ENCODE assay signal across 15 cellular contexts in the genomic region with DNA sequence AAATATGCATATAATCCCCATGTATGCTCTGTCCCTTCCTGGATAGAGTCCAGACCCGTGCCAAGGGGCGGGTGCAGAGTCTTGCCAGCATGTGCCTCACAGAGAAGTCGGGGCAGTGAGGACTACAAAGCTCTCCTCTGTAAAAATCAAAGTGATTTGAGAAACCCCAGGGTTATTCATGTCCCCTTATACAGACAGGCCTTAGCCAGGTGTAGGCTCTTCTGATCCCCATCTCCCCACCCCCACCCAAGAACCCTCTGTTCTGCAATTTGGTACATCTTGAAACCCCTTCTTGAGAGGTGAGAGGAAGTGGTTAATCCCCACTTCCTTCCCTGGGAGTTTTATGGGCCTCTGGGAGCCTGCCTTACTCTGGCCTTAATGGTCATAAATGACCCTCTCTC. TPM values are rescaled to one million over a fixed set of nuclear protein-coding genes. Genes with fewer than 3 reads are reported as not detected.
A peak's percentile ranks its signal among the peaks of the same experiment; 100 is the strongest.
DNase-seq lines count a peak whose midpoint lies in the region; ATAC-seq and TF ChIP-seq lines count a peak whose summit lies in the region.
"Had no signal": no experiment of that assay in that cellular context is flagged by ENCODE, and none has a peak within 500 bp of the region (broad histone marks: within the 10 kb centered on the region; RNA-seq: fewer than 3 reads in every experiment).

No MANE protein-coding gene starts in this region.

- intact Hi-C loops in activated CD8-positive, alpha-beta T cell treated with anti-CD3 and anti-CD28 coated beads for 36 hours (cut with micrococcal nuclease), result no loop called here
- intact Hi-C loops in colonic mucosa (cut with DNase I) (no loop called here), psoas muscle (cut with DNase I) (no loop called here)

- no peak overlapping the region for H3K4me3 ChIP-seq in colonic mucosa
- no peak overlapping the region for H3K4me3 ChIP-seq in psoas muscle

- no peak for DNase-seq in activated CD8-positive, alpha-beta T cell treated with anti-CD3 and anti-CD28 coated beads, Interleukin-2, amount 10 ng/mL, durations not matched to agents 7 days and 5 days
- DNase-seq in activated CD8-positive, alpha-beta T cell treated with anti-CD3 and anti-CD28 coated beads for 36 hours, result no peak
- peak; percentile 23 to 32 for DNase-seq in Kasumi-1 (lab: John Stamatoyannopoulos, UW)
- peak; percentile 24 for DNase-seq in colonic mucosa
- DNase-seq in type B pancreatic cell (ENCODE audit: extremely low spot score, unreplicated experiment), result no peak
- DNase-seq in psoas muscle, result no peak
- no peak for DNase-seq in amygdala (lab: John Stamatoyannopoulos, UW)
- DNase-seq: ACHN, DMS79 treated with DMSO at 0.1 percent for 48 hours, kidney, NCI-H187 treated with DMSO at 0.1 percent for 48 hours had no signal

- H3K36me3 ChIP-seq in colonic mucosa, result no peaks in the 10 kb centered on the region
- H3K36me3 ChIP-seq in psoas muscle (ENCODE audit: insufficient read depth in 1 of 2, low read depth in 1 of 2), result no peaks in the 10 kb centered on the region

- no peaks in the 10 kb centered on the region for H3K27me3 ChIP-seq in colonic mucosa
- H3K27me3 ChIP-seq in psoas muscle (ENCODE audit: insufficient read depth in 3 of 3, low read length in 2 of 3), result peaks cover 0 to 9% (median 0%) of the 10 kb centered on the region in 3 donors

- TF ChIP-seq CTCF in activated CD8-positive, alpha-beta T cell treated with anti-CD3 and anti-CD28 coated beads for 36 hours (IDR thresholded peaks at IDR 0.05), result no peak
- no peak for TF ChIP-seq CTCF in colonic mucosa (IDR thresholded peaks at IDR 0.05)
- TF ChIP-seq CTCF in type B pancreatic cell (conservative IDR thresholded peaks at IDR 0.05), result no peak
- TF ChIP-seq CTCF in psoas muscle (IDR thresholded peaks at IDR 0.05), result no peak

- H3K27ac ChIP-seq in colonic mucosa (no peak overlapping the region), psoas muscle (no peak overlapping the region)

- H3K4me1 ChIP-seq in colonic mucosa (no peaks in the 10 kb centered on the region), psoas muscle (no peaks in the 10 kb centered on the region)

- whole genome bisulfite sequencing in psoas muscle, 3 donors, result 18 to 33% (median 20%) methylated on average over 3 of the region's 3 CpGs

- peaks cover 7% of the 10 kb centered on the region for H3K27me3 Mint-ChIP-seq in activated CD8-positive, alpha-beta T cell treated with anti-CD3 and anti-CD28 coated beads, Interleukin-2, amount 10 ng/mL, durations not matched to agents 7 days and 5 days (ENCODE audit: low read depth)
- H3K27me3 Mint-ChIP-seq in activated CD8-positive, alpha-beta T cell treated with anti-CD3 and anti-CD28 coated beads for 36 hours, result no peaks in the 10 kb centered on the region
- H3K27me3 Mint-ChIP-seq in type B pancreatic cell, result no peaks in the 10 kb centered on the region

- no peak overlapping the region for H3K4me3 Mint-ChIP-seq in activated CD8-positive, alpha-beta T cell treated with anti-CD3 and anti-CD28 coated beads, Interleukin-2, amount 10 ng/mL, durations not matched to agents 7 days and 5 days
- H3K4me3 Mint-ChIP-seq in activated CD8-positive, alpha-beta T cell treated with anti-CD3 and anti-CD28 coated beads for 36 hours, result no peak overlapping the region
- no peak overlapping the region for H3K4me3 Mint-ChIP-seq in type B pancreatic cell

- CTCF ChIA-PET in activated CD8-positive, alpha-beta T cell treated with anti-CD3 and anti-CD28 coated beads, Interleukin-2, amount 10 ng/mL, durations not matched to agents 7 days and 5 days (lab: Charles Lee), result no interaction called here
- CTCF ChIA-PET in activated CD8-positive, alpha-beta T cell treated with anti-CD3 and anti-CD28 coated beads for 36 hours (lab: Charles Lee), result no interaction called here

- H3K9me3 Mint-ChIP-seq in activated CD8-positive, alpha-beta T cell treated with anti-CD3 and anti-CD28 coated beads, Interleukin-2, amount 10 ng/mL, durations not matched to agents 7 days and 5 days (ENCODE audit: insufficient read depth), result no peaks in the 10 kb centered on the region
- H3K9me3 Mint-ChIP-seq in activated CD8-positive, alpha-beta T cell treated with anti-CD3 and anti-CD28 coated beads for 36 hours, result no peaks in the 10 kb centered on the region
- H3K9me3 Mint-ChIP-seq in type B pancreatic cell, result no peaks in the 10 kb centered on the region

- H3K4me1 Mint-ChIP-seq in activated CD8-positive, alpha-beta T cell treated with anti-CD3 and anti-CD28 coated beads, Interleukin-2, amount 10 ng/mL, durations not matched to agents 7 days and 5 days (ENCODE audit: low read depth), result peaks cover 18% of the 10 kb centered on the region
- H3K4me1 Mint-ChIP-seq in activated CD8-positive, alpha-beta T cell treated with anti-CD3 and anti-CD28 coated beads for 36 hours (ENCODE audit: low read depth), result peaks cover 14% of the 10 kb centered on the region
- H3K4me1 Mint-ChIP-seq in type B pancreatic cell (ENCODE audit: unreplicated experiment), result peaks cover 56% of the 10 kb centered on the region

- peak; percentile 27 for ATAC-seq in activated CD8-positive, alpha-beta T cell treated with anti-CD3 and anti-CD28 coated beads, Interleukin-2, amount 10 ng/mL, durations not matched to agents 7 days and 5 days
- ATAC-seq in activated CD8-positive, alpha-beta T cell treated with anti-CD3 and anti-CD28 coated beads for 36 hours, result no peak
- no peak for ATAC-seq in psoas muscle
- no peak for ATAC-seq in HG03025 (IDR thresholded peaks at IDR 0.05; ENCODE audit: low FRiP score, unreplicated experiment)
- ATAC-seq: HCT116 had no signal

- no peak overlapping the region for H3K9ac ChIP-seq in colonic mucosa (ENCODE audit: low read depth in 2 of 2, low read length in 2 of 2)

- H3K9me3 ChIP-seq in colonic mucosa (no peaks in the 10 kb centered on the region), psoas muscle (no peaks in the 10 kb centered on the region)

- POLR2A ChIA-PET in activated CD8-positive, alpha-beta T cell treated with anti-CD3 and anti-CD28 coated beads, Interleukin-2, amount 10 ng/mL, durations not matched to agents 7 days and 5 days (lab: Charles Lee), result no interaction called here
- POLR2A ChIA-PET in activated CD8-positive, alpha-beta T cell treated with anti-CD3 and anti-CD28 coated beads for 36 hours (lab: Charles Lee), result no interaction called here

- no peaks in the 10 kb centered on the region for H3K36me3 Mint-ChIP-seq in activated CD8-positive, alpha-beta T cell treated with anti-CD3 and anti-CD28 coated beads, Interleukin-2, amount 10 ng/mL, durations not matched to agents 7 days and 5 days (ENCODE audit: low read depth)
- no peaks in the 10 kb centered on the region for H3K36me3 Mint-ChIP-seq in activated CD8-positive, alpha-beta T cell treated with anti-CD3 and anti-CD28 coated beads for 36 hours (ENCODE audit: low read depth)
- H3K36me3 Mint-ChIP-seq in type B pancreatic cell, result peaks cover 3% of the 10 kb centered on the region

- H3K27ac Mint-ChIP-seq in activated CD8-positive, alpha-beta T cell treated with anti-CD3 and anti-CD28 coated beads, Interleukin-2, amount 10 ng/mL, durations not matched to agents 7 days and 5 days, result peak overlapping the region; percentile 9
- H3K27ac Mint-ChIP-seq in activated CD8-positive, alpha-beta T cell treated with anti-CD3 and anti-CD28 coated beads for 36 hours, result no peak overlapping the region
- peak overlapping the region; percentile 52 for H3K27ac Mint-ChIP-seq in type B pancreatic cell

RNA-seq across cellular contexts. Expression of gene TRIM71, which starts 24.7 kb away (rescaled TPM):
- not detected for total RNA-seq in activated CD8-positive, alpha-beta T cell treated with anti-CD3 and anti-CD28 coated beads, Interleukin-2, amount 10 ng/mL, durations not matched to agents 7 days and 5 days
- under 1 TPM; 0.18 to 0.22 TPM for total RNA-seq in activated CD8-positive, alpha-beta T cell treated with anti-CD3 and anti-CD28 coated beads for 36 hours
- under 1 TPM in 1 of 2 donors, not detected in 1; 0.40 TPM for total RNA-seq in colonic mucosa
- 11.2 and 26.5 TPM in 2 replicates for total RNA-seq in type B pancreatic cell (ENCODE audit: low replicate concordance)
- not detected for total RNA-seq in psoas muscle
- under 1 TPM in 1 of 3 donors, not detected in 2; 0.01 TPM for polyA plus RNA-seq in psoas muscle
- total RNA-seq: cardiac septum, RPMI7951 had no signal

Comparison
In these comparisons a context has a peak if more than half of its experiments do, and no peak if none do; other contexts are left out.
1. DNase-seq: peak in Kasumi-1 (2 of 2) and colonic mucosa (single experiment); none in activated CD8-positive, alpha-beta T cell treated with anti-CD3 and anti-CD28 coated beads, Interleukin-2, amount 10 ng/mL, durations not matched to agents 7 days and 5 days (single experiment), activated CD8-positive, alpha-beta T cell treated with anti-CD3 and anti-CD28 coated beads for 36 hours (single experiment), type B pancreatic cell (single experiment), psoas muscle (0 of 2) and amygdala (0 of 56).